Comparison of ENCODE assay signal across 3 cellular contexts in the genomic region with DNA sequence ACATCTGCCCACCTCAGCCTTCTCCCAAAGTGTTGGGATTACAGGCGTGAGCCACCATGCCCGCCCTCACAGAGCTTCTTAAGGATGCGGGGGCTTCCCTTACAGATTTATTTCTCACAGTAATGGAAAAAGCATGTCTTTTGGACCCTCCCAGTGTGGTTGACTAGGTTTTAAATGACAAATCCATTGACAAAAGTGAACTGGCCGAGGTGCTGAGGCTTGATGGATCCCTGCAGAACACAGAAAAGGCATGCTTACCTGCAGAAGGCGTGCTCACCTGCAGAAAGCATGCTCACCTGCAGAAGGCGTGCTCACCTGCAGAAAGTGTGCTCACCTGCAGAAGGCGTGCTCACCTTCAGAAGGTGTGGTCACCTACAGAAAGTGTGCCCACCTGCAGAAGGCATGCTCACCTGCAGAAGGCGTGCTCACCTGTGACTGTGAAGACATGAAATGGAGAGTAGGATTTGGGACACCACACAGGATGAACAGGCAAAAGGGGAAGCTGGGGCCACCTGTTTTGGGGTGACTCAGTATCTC.
TF ChIP-seq lines count a peak whose summit lies in the region.

No MANE protein-coding gene starts in this region.

TF ChIP-seq in SK-N-SH, 30 proteins besides CTCF, POLR2A, EP300 and RAD21:
- TF ChIP-seq, protein P1, sequence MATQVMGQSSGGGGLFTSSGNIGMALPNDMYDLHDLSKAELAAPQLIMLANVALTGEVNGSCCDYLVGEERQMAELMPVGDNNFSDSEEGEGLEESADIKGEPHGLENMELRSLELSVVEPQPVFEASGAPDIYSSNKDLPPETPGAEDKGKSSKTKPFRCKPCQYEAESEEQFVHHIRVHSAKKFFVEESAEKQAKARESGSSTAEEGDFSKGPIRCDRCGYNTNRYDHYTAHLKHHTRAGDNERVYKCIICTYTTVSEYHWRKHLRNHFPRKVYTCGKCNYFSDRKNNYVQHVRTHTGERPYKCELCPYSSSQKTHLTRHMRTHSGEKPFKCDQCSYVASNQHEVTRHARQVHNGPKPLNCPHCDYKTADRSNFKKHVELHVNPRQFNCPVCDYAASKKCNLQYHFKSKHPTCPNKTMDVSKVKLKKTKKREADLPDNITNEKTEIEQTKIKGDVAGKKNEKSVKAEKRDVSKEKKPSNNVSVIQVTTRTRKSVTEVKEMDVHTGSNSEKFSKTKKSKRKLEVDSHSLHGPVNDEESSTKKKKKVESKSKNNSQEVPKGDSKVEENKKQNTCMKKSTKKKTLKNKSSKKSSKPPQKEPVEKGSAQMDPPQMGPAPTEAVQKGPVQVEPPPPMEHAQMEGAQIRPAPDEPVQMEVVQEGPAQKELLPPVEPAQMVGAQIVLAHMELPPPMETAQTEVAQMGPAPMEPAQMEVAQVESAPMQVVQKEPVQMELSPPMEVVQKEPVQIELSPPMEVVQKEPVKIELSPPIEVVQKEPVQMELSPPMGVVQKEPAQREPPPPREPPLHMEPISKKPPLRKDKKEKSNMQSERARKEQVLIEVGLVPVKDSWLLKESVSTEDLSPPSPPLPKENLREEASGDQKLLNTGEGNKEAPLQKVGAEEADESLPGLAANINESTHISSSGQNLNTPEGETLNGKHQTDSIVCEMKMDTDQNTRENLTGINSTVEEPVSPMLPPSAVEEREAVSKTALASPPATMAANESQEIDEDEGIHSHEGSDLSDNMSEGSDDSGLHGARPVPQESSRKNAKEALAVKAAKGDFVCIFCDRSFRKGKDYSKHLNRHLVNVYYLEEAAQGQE (IDR thresholded peaks at IDR 0.05; ENCODE audit: low read depth, low read length): peak; percentile 57; the same call in 1 of the 2 replicates
- TF ChIP-seq EZH2phosphoT487 (IDR thresholded peaks at IDR 0.05; ENCODE audit: borderline replicate concordance, low read depth): no peak

TF ChIP-seq in SK-N-SH treated with all-trans-retinoic acid at 6 μM for 48 hours, 23 proteins besides CTCF, POLR2A, EP300 and RAD21 (continued from another document):
- TF ChIP-seq, protein P2, sequence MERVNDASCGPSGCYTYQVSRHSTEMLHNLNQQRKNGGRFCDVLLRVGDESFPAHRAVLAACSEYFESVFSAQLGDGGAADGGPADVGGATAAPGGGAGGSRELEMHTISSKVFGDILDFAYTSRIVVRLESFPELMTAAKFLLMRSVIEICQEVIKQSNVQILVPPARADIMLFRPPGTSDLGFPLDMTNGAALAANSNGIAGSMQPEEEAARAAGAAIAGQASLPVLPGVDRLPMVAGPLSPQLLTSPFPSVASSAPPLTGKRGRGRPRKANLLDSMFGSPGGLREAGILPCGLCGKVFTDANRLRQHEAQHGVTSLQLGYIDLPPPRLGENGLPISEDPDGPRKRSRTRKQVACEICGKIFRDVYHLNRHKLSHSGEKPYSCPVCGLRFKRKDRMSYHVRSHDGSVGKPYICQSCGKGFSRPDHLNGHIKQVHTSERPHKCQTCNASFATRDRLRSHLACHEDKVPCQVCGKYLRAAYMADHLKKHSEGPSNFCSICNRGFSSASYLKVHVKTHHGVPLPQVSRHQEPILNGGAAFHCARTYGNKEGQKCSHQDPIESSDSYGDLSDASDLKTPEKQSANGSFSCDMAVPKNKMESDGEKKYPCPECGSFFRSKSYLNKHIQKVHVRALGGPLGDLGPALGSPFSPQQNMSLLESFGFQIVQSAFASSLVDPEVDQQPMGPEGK (CRISPR knock-in tag; IDR thresholded peaks at IDR 0.05; ENCODE audit: borderline replicate concordance): no peak
- TF ChIP-seq OSR1 (CRISPR knock-in tag; IDR thresholded peaks at IDR 0.05): no peak
- TF ChIP-seq, protein P3, sequence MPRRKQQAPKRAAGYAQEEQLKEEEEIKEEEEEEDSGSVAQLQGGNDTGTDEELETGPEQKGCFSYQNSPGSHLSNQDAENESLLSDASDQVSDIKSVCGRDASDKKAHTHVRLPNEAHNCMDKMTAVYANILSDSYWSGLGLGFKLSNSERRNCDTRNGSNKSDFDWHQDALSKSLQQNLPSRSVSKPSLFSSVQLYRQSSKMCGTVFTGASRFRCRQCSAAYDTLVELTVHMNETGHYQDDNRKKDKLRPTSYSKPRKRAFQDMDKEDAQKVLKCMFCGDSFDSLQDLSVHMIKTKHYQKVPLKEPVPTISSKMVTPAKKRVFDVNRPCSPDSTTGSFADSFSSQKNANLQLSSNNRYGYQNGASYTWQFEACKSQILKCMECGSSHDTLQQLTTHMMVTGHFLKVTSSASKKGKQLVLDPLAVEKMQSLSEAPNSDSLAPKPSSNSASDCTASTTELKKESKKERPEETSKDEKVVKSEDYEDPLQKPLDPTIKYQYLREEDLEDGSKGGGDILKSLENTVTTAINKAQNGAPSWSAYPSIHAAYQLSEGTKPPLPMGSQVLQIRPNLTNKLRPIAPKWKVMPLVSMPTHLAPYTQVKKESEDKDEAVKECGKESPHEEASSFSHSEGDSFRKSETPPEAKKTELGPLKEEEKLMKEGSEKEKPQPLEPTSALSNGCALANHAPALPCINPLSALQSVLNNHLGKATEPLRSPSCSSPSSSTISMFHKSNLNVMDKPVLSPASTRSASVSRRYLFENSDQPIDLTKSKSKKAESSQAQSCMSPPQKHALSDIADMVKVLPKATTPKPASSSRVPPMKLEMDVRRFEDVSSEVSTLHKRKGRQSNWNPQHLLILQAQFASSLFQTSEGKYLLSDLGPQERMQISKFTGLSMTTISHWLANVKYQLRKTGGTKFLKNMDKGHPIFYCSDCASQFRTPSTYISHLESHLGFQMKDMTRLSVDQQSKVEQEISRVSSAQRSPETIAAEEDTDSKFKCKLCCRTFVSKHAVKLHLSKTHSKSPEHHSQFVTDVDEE (CRISPR knock-in tag; IDR thresholded peaks at IDR 0.05): no peak
- TF ChIP-seq BACH2 (CRISPR knock-in tag; IDR thresholded peaks at IDR 0.05; ENCODE audit: borderline replicate concordance): no peak
- TF ChIP-seq ZNF8 (CRISPR knock-in tag; IDR thresholded peaks at IDR 0.05): no peak
- TF ChIP-seq ISL1 (CRISPR knock-in tag; IDR thresholded peaks at IDR 0.05): no peak
- no peak for TF ChIP-seq ZNF70 (CRISPR knock-in tag; IDR thresholded peaks at IDR 0.05)
- TF ChIP-seq, protein P4, sequence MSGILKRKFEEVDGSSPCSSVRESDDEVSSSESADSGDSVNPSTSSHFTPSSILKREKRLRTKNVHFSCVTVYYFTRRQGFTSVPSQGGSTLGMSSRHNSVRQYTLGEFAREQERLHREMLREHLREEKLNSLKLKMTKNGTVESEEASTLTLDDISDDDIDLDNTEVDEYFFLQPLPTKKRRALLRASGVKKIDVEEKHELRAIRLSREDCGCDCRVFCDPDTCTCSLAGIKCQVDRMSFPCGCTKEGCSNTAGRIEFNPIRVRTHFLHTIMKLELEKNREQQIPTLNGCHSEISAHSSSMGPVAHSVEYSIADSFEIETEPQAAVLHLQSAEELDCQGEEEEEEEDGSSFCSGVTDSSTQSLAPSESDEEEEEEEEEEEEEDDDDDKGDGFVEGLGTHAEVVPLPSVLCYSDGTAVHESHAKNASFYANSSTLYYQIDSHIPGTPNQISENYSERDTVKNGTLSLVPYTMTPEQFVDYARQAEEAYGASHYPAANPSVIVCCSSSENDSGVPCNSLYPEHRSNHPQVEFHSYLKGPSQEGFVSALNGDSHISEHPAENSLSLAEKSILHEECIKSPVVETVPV (CRISPR knock-in tag; IDR thresholded peaks at IDR 0.05): no peak
- no peak for TF ChIP-seq ZFP30 (CRISPR knock-in tag; IDR thresholded peaks at IDR 0.05)
- TF ChIP-seq CSDC2 (CRISPR knock-in tag; IDR thresholded peaks at IDR 0.05): no peak
- no peak for TF ChIP-seq SNAI2 (CRISPR knock-in tag; IDR thresholded peaks at IDR 0.05)
- TF ChIP-seq TCF4 (CRISPR knock-in tag; IDR thresholded peaks at IDR 0.05; ENCODE audit: borderline replicate concordance): no peak
- TF ChIP-seq, protein P5, sequence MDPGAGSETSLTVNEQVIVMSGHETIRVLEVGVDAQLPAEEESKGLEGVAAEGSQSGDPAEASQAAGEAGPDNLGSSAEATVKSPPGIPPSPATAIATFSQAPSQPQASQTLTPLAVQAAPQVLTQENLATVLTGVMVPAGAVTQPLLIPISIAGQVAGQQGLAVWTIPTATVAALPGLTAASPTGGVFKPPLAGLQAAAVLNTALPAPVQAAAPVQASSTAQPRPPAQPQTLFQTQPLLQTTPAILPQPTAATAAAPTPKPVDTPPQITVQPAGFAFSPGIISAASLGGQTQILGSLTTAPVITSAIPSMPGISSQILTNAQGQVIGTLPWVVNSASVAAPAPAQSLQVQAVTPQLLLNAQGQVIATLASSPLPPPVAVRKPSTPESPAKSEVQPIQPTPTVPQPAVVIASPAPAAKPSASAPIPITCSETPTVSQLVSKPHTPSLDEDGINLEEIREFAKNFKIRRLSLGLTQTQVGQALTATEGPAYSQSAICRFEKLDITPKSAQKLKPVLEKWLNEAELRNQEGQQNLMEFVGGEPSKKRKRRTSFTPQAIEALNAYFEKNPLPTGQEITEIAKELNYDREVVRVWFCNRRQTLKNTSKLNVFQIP (CRISPR knock-in tag; IDR thresholded peaks at IDR 0.05; ENCODE audit: borderline replicate concordance, low read depth): no peak
- no peak for TF ChIP-seq ZFP3 (CRISPR knock-in tag; IDR thresholded peaks at IDR 0.05)
- no peak for TF ChIP-seq ZC3H10 (CRISPR knock-in tag; IDR thresholded peaks at IDR 0.05)

TF ChIP-seq in WTC11, 78 proteins besides CTCF, POLR2A, EP300 and RAD21 (continued from another document and continues in another):
- TF ChIP-seq, protein P6, sequence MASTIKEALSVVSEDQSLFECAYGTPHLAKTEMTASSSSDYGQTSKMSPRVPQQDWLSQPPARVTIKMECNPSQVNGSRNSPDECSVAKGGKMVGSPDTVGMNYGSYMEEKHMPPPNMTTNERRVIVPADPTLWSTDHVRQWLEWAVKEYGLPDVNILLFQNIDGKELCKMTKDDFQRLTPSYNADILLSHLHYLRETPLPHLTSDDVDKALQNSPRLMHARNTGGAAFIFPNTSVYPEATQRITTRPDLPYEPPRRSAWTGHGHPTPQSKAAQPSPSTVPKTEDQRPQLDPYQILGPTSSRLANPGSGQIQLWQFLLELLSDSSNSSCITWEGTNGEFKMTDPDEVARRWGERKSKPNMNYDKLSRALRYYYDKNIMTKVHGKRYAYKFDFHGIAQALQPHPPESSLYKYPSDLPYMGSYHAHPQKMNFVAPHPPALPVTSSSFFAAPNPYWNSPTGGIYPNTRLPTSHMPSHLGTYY (CRISPR knock-in tag; IDR thresholded peaks at IDR 0.05): no peak
- no peak for TF ChIP-seq MYBL2 (CRISPR knock-in tag; IDR thresholded peaks at IDR 0.05)
- TF ChIP-seq, protein P7, sequence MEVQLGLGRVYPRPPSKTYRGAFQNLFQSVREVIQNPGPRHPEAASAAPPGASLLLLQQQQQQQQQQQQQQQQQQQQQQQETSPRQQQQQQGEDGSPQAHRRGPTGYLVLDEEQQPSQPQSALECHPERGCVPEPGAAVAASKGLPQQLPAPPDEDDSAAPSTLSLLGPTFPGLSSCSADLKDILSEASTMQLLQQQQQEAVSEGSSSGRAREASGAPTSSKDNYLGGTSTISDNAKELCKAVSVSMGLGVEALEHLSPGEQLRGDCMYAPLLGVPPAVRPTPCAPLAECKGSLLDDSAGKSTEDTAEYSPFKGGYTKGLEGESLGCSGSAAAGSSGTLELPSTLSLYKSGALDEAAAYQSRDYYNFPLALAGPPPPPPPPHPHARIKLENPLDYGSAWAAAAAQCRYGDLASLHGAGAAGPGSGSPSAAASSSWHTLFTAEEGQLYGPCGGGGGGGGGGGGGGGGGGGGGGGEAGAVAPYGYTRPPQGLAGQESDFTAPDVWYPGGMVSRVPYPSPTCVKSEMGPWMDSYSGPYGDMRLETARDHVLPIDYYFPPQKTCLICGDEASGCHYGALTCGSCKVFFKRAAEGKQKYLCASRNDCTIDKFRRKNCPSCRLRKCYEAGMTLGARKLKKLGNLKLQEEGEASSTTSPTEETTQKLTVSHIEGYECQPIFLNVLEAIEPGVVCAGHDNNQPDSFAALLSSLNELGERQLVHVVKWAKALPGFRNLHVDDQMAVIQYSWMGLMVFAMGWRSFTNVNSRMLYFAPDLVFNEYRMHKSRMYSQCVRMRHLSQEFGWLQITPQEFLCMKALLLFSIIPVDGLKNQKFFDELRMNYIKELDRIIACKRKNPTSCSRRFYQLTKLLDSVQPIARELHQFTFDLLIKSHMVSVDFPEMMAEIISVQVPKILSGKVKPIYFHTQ (CRISPR knock-in tag; IDR thresholded peaks at IDR 0.05): no peak
- TF ChIP-seq, protein P8, sequence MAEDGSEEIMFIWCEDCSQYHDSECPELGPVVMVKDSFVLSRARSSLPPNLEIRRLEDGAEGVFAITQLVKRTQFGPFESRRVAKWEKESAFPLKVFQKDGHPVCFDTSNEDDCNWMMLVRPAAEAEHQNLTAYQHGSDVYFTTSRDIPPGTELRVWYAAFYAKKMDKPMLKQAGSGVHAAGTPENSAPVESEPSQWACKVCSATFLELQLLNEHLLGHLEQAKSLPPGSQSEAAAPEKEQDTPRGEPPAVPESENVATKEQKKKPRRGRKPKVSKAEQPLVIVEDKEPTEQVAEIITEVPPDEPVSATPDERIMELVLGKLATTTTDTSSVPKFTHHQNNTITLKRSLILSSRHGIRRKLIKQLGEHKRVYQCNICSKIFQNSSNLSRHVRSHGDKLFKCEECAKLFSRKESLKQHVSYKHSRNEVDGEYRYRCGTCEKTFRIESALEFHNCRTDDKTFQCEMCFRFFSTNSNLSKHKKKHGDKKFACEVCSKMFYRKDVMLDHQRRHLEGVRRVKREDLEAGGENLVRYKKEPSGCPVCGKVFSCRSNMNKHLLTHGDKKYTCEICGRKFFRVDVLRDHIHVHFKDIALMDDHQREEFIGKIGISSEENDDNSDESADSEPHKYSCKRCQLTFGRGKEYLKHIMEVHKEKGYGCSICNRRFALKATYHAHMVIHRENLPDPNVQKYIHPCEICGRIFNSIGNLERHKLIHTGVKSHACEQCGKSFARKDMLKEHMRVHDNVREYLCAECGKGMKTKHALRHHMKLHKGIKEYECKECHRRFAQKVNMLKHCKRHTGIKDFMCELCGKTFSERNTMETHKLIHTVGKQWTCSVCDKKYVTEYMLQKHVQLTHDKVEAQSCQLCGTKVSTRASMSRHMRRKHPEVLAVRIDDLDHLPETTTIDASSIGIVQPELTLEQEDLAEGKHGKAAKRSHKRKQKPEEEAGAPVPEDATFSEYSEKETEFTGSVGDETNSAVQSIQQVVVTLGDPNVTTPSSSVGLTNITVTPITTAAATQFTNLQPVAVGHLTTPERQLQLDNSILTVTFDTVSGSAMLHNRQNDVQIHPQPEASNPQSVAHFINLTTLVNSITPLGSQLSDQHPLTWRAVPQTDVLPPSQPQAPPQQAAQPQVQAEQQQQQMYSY (CRISPR knock-in tag; IDR thresholded peaks at IDR 0.05): no peak
- no peak for TF ChIP-seq TCF7 (CRISPR knock-in tag; IDR thresholded peaks at IDR 0.05; ENCODE audit: low read depth)
- TF ChIP-seq TP53 (CRISPR knock-in tag; IDR thresholded peaks at IDR 0.05): no peak
- TF ChIP-seq, protein P9, sequence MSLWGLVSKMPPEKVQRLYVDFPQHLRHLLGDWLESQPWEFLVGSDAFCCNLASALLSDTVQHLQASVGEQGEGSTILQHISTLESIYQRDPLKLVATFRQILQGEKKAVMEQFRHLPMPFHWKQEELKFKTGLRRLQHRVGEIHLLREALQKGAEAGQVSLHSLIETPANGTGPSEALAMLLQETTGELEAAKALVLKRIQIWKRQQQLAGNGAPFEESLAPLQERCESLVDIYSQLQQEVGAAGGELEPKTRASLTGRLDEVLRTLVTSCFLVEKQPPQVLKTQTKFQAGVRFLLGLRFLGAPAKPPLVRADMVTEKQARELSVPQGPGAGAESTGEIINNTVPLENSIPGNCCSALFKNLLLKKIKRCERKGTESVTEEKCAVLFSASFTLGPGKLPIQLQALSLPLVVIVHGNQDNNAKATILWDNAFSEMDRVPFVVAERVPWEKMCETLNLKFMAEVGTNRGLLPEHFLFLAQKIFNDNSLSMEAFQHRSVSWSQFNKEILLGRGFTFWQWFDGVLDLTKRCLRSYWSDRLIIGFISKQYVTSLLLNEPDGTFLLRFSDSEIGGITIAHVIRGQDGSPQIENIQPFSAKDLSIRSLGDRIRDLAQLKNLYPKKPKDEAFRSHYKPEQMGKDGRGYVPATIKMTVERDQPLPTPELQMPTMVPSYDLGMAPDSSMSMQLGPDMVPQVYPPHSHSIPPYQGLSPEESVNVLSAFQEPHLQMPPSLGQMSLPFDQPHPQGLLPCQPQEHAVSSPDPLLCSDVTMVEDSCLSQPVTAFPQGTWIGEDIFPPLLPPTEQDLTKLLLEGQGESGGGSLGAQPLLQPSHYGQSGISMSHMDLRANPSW (CRISPR knock-in tag; conservative IDR thresholded peaks at IDR 0.05; ENCODE audit: low read depth): no peak
- no peak for TF ChIP-seq TEAD1 (CRISPR knock-in tag; IDR thresholded peaks at IDR 0.05)
- TF ChIP-seq ZNF317 (CRISPR knock-in tag; IDR thresholded peaks at IDR 0.05; ENCODE audit: borderline replicate concordance, low read depth): no peak
- TF ChIP-seq EMX1 (CRISPR knock-in tag; IDR thresholded peaks at IDR 0.05): no peak
